Comparison of ENCODE assay signal across 10 cellular contexts in genomic region chr12:57737467-57738141, GRCh38. TPM values are rescaled to one million over a fixed set of nuclear protein-coding genes. Genes with fewer than 3 reads are reported as not detected.
DNase-seq lines count a peak whose midpoint lies in the region; ATAC-seq, FAIRE-seq and TF ChIP-seq lines count a peak whose summit lies in the region.
"Had no signal": no experiment of that assay in that cellular context is flagged by ENCODE, and none has a peak within 500 bp of the region (broad histone marks: within the 10 kb centered on the region; RNA-seq: fewer than 3 reads in every experiment).

No MANE protein-coding gene starts in this region.

- no peak for ATAC-seq in GM19397 (IDR thresholded peaks at IDR 0.05; ENCODE audit: unreplicated experiment)
- ATAC-seq in GM18858 (IDR thresholded peaks at IDR 0.05; ENCODE audit: unreplicated experiment) = no peak
- no peak for ATAC-seq in GM19035 (IDR thresholded peaks at IDR 0.05; ENCODE audit: unreplicated experiment)

- TF ChIP-seq EP300 in tibial nerve (IDR thresholded peaks at IDR 0.05) = no peak

- in situ Hi-C loops in brain microvascular endothelial cell (cut with HindIII; ENCODE audit: low pct_ligation_motif_present, low sequenced_read_pairs) = no loop called here

- no peaks in the 10 kb centered on the region for H3K9me1 ChIP-seq in keratinocyte (ENCODE audit: control insufficient read depth, extremely low read depth, insufficient read depth, low read length)

- TF ChIP-seq CTCF in brain microvascular endothelial cell (IDR thresholded peaks at IDR 0.05; ENCODE audit: low read depth, low read length, missing control alignments) = peak; percentile 39
- peak in 2 of 3 experiments; percentile 39 to 59 for TF ChIP-seq CTCF in keratinocyte (optimal IDR thresholded peaks at IDR 0.05 in 1 of 3, IDR thresholded peaks at IDR 0.05 in 1 of 3, conservative IDR thresholded peaks at IDR 0.05 in 1 of 3; ENCODE audit: extremely low read depth in 1 of 3, insufficient read depth in 2 of 3, low read length in 3 of 3)
- TF ChIP-seq CTCF in tibial nerve (IDR thresholded peaks at IDR 0.05) = peak in 2 of 5 experiments; percentile 13 to 30

- H3K36me3 ChIP-seq in brain microvascular endothelial cell (replicated peaks) = no peaks in the 10 kb centered on the region
- no peaks in the 10 kb centered on the region for H3K36me3 ChIP-seq in keratinocyte (ENCODE audit: control insufficient read depth in 2 of 2, extremely low read depth in 1 of 2, insufficient read depth in 2 of 2, low read length in 2 of 2)
- H3K36me3 ChIP-seq in tibial nerve = no peaks in the 10 kb centered on the region

- no peaks in the 10 kb centered on the region for H3K9me3 ChIP-seq in keratinocyte (ENCODE audit: control insufficient read depth, low read depth, low read length)
- H3K9me3 ChIP-seq in tibial nerve = no peaks in the 10 kb centered on the region

- DNase-seq in NCI-H2227 (lab: John Stamatoyannopoulos, UW; ENCODE audit: unreplicated experiment) (peak; percentile 54), NCI-H2227 treated with DMSO at 0.1 percent for 48 hours (lab: John Stamatoyannopoulos, UW) (no peak), brain microvascular endothelial cell (no peak), keratinocyte (ENCODE audit: low read depth, low spot score) (no peak), tibial nerve (ENCODE audit: low spot score in 2 of 2) (no peak)
- DNase-seq: activated naive CD8-positive, alpha-beta T cell treated with anti-CD3 and anti-CD28 coated beads, Interleukin-2, amount 10 ng/mL, durations not matched to agents 7 days and 5 days had no signal

- H2AFZ ChIP-seq in keratinocyte (ENCODE audit: control insufficient read depth, low read length) = no peak overlapping the region

- dilution Hi-C loops in keratinocyte (cut with MboI; ENCODE audit: extremely low pct_ligation_motif_present, low sequenced_read_pairs) = loop anchor here (25.0 kb wide), 1 partner anchor 150 kb away; the partner anchor contains the start of gene PIP4K2C

- H3K4me1 ChIP-seq in keratinocyte (ENCODE audit: control insufficient read depth, extremely low read depth, insufficient read depth, low read length) (peaks cover 19% of the 10 kb centered on the region), tibial nerve (peaks cover 0 to 47% (median 33%) of the 10 kb centered on the region in 4 donors)

- no peak for TF ChIP-seq POLR2A in tibial nerve (IDR thresholded peaks at IDR 0.05)

- H3K4me2 ChIP-seq in keratinocyte (ENCODE audit: control insufficient read depth, extremely low read depth, insufficient read depth, low read depth, low read length) = peak overlapping the region; percentile 40

- H3K4me3 ChIP-seq in brain microvascular endothelial cell (ENCODE audit: low read depth, low read length) (no peak overlapping the region), keratinocyte (ENCODE audit: control insufficient read depth in 2 of 3, extremely low read depth in 1 of 3, insufficient read depth in 2 of 3, low read depth in 1 of 3, low read length in 3 of 3) (peak overlapping the region in 1 of 3 experiments; percentile 13), tibial nerve (peak overlapping the region; percentile 18 to 41 (median 26))

- H3K9ac ChIP-seq in keratinocyte (ENCODE audit: control insufficient read depth, extremely low read depth, insufficient read depth, low read length) = no peak overlapping the region

- H3K79me2 ChIP-seq in keratinocyte (ENCODE audit: control insufficient read depth, insufficient read depth, low read length) = no peaks in the 10 kb centered on the region

- no peak for FAIRE-seq in keratinocyte (lab: Jason Lieb, UNC)

- H3K27ac ChIP-seq in brain microvascular endothelial cell (no peak overlapping the region), keratinocyte (ENCODE audit: control insufficient read depth, insufficient read depth, low read length) (no peak overlapping the region), tibial nerve (no peak overlapping the region)
- H3K27ac ChIP-seq: C4-2B had no signal

- peaks cover 48% of the 10 kb centered on the region for H3K27me3 ChIP-seq in brain microvascular endothelial cell (replicated peaks)
- H3K27me3 ChIP-seq in keratinocyte (ENCODE audit: control insufficient read depth, extremely low read depth, insufficient read depth, low read length) = peaks cover 60% of the 10 kb centered on the region
- H3K27me3 ChIP-seq in tibial nerve = peaks cover 7 to 79% of the 10 kb centered on the region in 2 donors

- WGBS in tibial nerve, 2 donors = 20 to 25% methylated on average over 20 to 21 of the region's 74 CpGs

- H4K20me1 ChIP-seq in keratinocyte (ENCODE audit: control insufficient read depth, extremely low read depth, insufficient read depth, low read length) = no peaks in the 10 kb centered on the region

RNA-seq across cellular contexts. Expression of gene AGAP2, which starts 0.9 kb away (rescaled TPM):
- 0.13 to 0.18 TPM (median 0.15 TPM) in 3 replicates for polyA plus RNA-seq in keratinocyte
- not detected for polyA plus RNA-seq in keratinocyte (2011; ENCODE audit: low read depth)
- 0.14 and 0.29 TPM in 2 replicates for polyA plus RNA-seq in keratinocyte (2011; cell fraction: cytosol; rRNA removed)
- 0.14 and 0.28 TPM in 2 replicates for polyA plus RNA-seq in keratinocyte (2011; cell fraction: nucleus; rRNA removed)
- 0.10 and 0.32 TPM in 2 replicates for polyA plus RNA-seq in keratinocyte (2012; ENCODE audit: low replicate concordance)
- 0.07 to 0.59 TPM (median 0.42 TPM) in 3 replicates for polyA minus RNA-seq in keratinocyte
- not detected for polyA minus RNA-seq in keratinocyte (2011; cell fraction: cytosol; rRNA and poly(A)+ RNA removed)
- 0.16 and 0.53 TPM in 2 replicates for polyA minus RNA-seq in keratinocyte (2011; cell fraction: nucleus; rRNA and poly(A)+ RNA removed)
- 1 to 10 TPM; 1.1 to 5.7 (median 2.5) TPM for total RNA-seq in tibial nerve

RNA-seq across cellular contexts. Expression of gene TSPAN31, which starts 7.2 kb away (rescaled TPM):
- polyA plus RNA-seq in keratinocyte = 37.4 to 47.7 TPM (median 40.6 TPM) in 3 replicates
- polyA plus RNA-seq in keratinocyte (2011; ENCODE audit: low read depth) = 11.4 TPM
- polyA plus RNA-seq in keratinocyte (2011; cell fraction: cytosol; rRNA removed) = 20.6 and 30.6 TPM in 2 replicates
- polyA plus RNA-seq in keratinocyte (2011; cell fraction: nucleus; rRNA removed) = 24.7 and 38.6 TPM in 2 replicates
- 29.2 and 34.1 TPM in 2 replicates for polyA plus RNA-seq in keratinocyte (2012; ENCODE audit: low replicate concordance)
- polyA minus RNA-seq in keratinocyte = 31.7 to 47.4 TPM (median 40.0 TPM) in 3 replicates
- polyA minus RNA-seq in keratinocyte (2011; cell fraction: cytosol; rRNA and poly(A)+ RNA removed) = 26.3 TPM
- polyA minus RNA-seq in keratinocyte (2011; cell fraction: nucleus; rRNA and poly(A)+ RNA removed) = 14.8 and 23.6 TPM in 2 replicates
- 100 to 1,000 TPM in 1 of 4 donors, 10 to 100 TPM in 3; 47.1 to 115 (median 80.1) TPM for total RNA-seq in tibial nerve

RNA-seq across cellular contexts. Expression of gene CDK4, which starts 14.5 kb away (rescaled TPM):
- polyA plus RNA-seq in keratinocyte = 146 to 176 TPM (median 153 TPM) in 3 replicates
- 45.4 TPM for polyA plus RNA-seq in keratinocyte (2011; ENCODE audit: low read depth)
- polyA plus RNA-seq in keratinocyte (2011; cell fraction: cytosol; rRNA removed) = 120 and 126 TPM in 2 replicates
- polyA plus RNA-seq in keratinocyte (2011; cell fraction: nucleus; rRNA removed) = 61.6 and 74.2 TPM in 2 replicates
- 67.0 and 79.0 TPM in 2 replicates for polyA plus RNA-seq in keratinocyte (2012; ENCODE audit: low replicate concordance)
- polyA minus RNA-seq in keratinocyte = 92.1 to 131 TPM (median 124 TPM) in 3 replicates
- 107 TPM for polyA minus RNA-seq in keratinocyte (2011; cell fraction: cytosol; rRNA and poly(A)+ RNA removed)
- polyA minus RNA-seq in keratinocyte (2011; cell fraction: nucleus; rRNA and poly(A)+ RNA removed) = 22.1 and 23.2 TPM in 2 replicates
- total RNA-seq in tibial nerve = 100 to 1,000 TPM in 2 of 4 donors, 10 to 100 TPM in 2; 79.1 to 156 (median 99.0) TPM

RNA-seq across cellular contexts. Expression of gene MARCHF9, which starts 17.3 kb away (rescaled TPM):
- 10.9 to 17.0 TPM (median 12.4 TPM) in 3 replicates for polyA plus RNA-seq in keratinocyte
- 4.9 TPM for polyA plus RNA-seq in keratinocyte (2011; ENCODE audit: low read depth)
- polyA plus RNA-seq in keratinocyte (2011; cell fraction: cytosol; rRNA removed) = 9.6 and 13.5 TPM in 2 replicates
- polyA plus RNA-seq in keratinocyte (2011; cell fraction: nucleus; rRNA removed) = 16.9 and 17.9 TPM in 2 replicates
- polyA plus RNA-seq in keratinocyte (2012; ENCODE audit: low replicate concordance) = 13.6 and 14.4 TPM in 2 replicates
- polyA minus RNA-seq in keratinocyte = 13.7 to 27.7 TPM (median 18.3 TPM) in 3 replicates
- 20.9 TPM for polyA minus RNA-seq in keratinocyte (2011; cell fraction: cytosol; rRNA and poly(A)+ RNA removed)
- 4.5 and 8.8 TPM in 2 replicates for polyA minus RNA-seq in keratinocyte (2011; cell fraction: nucleus; rRNA and poly(A)+ RNA removed)
- 10 to 100 TPM in 2 of 4 donors, 1 to 10 TPM in 2; 4.2 to 19.8 (median 10.4) TPM for total RNA-seq in tibial nerve

RNA-seq across cellular contexts. Expression of gene CYP27B1, which starts 29.3 kb away (rescaled TPM):
- polyA plus RNA-seq in keratinocyte = 19.0 to 40.5 TPM (median 33.6 TPM) in 3 replicates
- 2.2 TPM for polyA plus RNA-seq in keratinocyte (2011; ENCODE audit: low read depth)
- polyA plus RNA-seq in keratinocyte (2011; cell fraction: cytosol; rRNA removed) = 19.7 and 19.8 TPM in 2 replicates
- 43.4 and 50.3 TPM in 2 replicates for polyA plus RNA-seq in keratinocyte (2011; cell fraction: nucleus; rRNA removed)
- polyA plus RNA-seq in keratinocyte (2012; ENCODE audit: low replicate concordance) = 5.4 and 33.7 TPM in 2 replicates
- polyA minus RNA-seq in keratinocyte = 14.0 to 33.1 TPM (median 26.7 TPM) in 3 replicates
- 30.1 TPM for polyA minus RNA-seq in keratinocyte (2011; cell fraction: cytosol; rRNA and poly(A)+ RNA removed)
- polyA minus RNA-seq in keratinocyte (2011; cell fraction: nucleus; rRNA and poly(A)+ RNA removed) = 13.7 and 14.6 TPM in 2 replicates
- total RNA-seq in tibial nerve = 1 to 10 TPM in 1 of 4 donors, not detected in 3; 3.0 TPM
